In genomic region chrX:136880003-136880451, GRCh38 we compare ENCODE assay signal across 1 cellular context.
TF ChIP-seq lines count a peak whose summit lies in the region.

No MANE protein-coding gene starts in this region.

TF ChIP-seq in HepG2, 621 proteins besides CTCF, POLR2A, EP300 and RAD21 (continued from another document):
- TF ChIP-seq PCBP2 (optimal IDR thresholded peaks at IDR 0.05; ENCODE audit: low read depth, low read length, poor library complexity, severe bottlenecking) (no peak), MEF2D (CRISPR knock-in tag; IDR thresholded peaks at IDR 0.05) (no peak)
